8 cellular contexts compared by ENCODE assay signal in genomic region chr11:48172818-48173609, GRCh38. TPM values are rescaled to one million over a fixed set of nuclear protein-coding genes. Genes with fewer than 3 reads are reported as not detected.
DNase-seq lines count a peak whose midpoint lies in the region; ATAC-seq and TF ChIP-seq lines count a peak whose summit lies in the region.

No MANE protein-coding gene starts in this region.

- DNase-seq in DMS 273 (lab: John Stamatoyannopoulos, UW; ENCODE audit: unreplicated experiment) (peak; percentile 73), DMS 273 treated with DMSO at 0.1 percent for 48 hours (lab: John Stamatoyannopoulos, UW) (no peak), NCI-H2029 (lab: John Stamatoyannopoulos, UW) (peak; percentile 39), activated B cell treated with CpG ODN at 0.5 μM for 24 hours (peak; percentile 37), kidney tubule cell (ENCODE audit: low spot score) (peak; percentile 58)
- DNase-seq in central memory CD4-positive, alpha-beta T cell: peak; percentile 27
- peak; percentile 68 for DNase-seq in stimulated activated CD4-positive, alpha-beta T cell treated with anti-CD3 and anti-CD28 coated beads, Interleukin-4, amount 100 ng/mL, for 24 hours

- peaks cover 11% of the 10 kb centered on the region for H3K36me3 Mint-ChIP-seq in activated B cell treated with CpG ODN at 0.5 μM for 24 hours (ENCODE audit: low read depth)

- no peaks in the 10 kb centered on the region for H3K27me3 Mint-ChIP-seq in activated B cell treated with CpG ODN at 0.5 μM for 24 hours

- peaks cover 29% of the 10 kb centered on the region for H3K4me1 Mint-ChIP-seq in activated B cell treated with CpG ODN at 0.5 μM for 24 hours

- H3K4me3 Mint-ChIP-seq in activated B cell treated with CpG ODN at 0.5 μM for 24 hours: no peak overlapping the region

- CTCF ChIA-PET in activated B cell treated with CpG ODN at 0.5 μM for 24 hours (lab: Charles Lee): interaction anchor here (0.6 kb wide), 1 partner anchor 727 kb away, joined by 4 read pairs; no protein-coding TSS in a partner anchor

- POLR2A ChIA-PET in activated B cell treated with CpG ODN at 0.5 μM for 24 hours (lab: Charles Lee): no interaction called here

- H3K9me3 Mint-ChIP-seq in activated B cell treated with CpG ODN at 0.5 μM for 24 hours: no peaks in the 10 kb centered on the region

- ATAC-seq in HG02571 (IDR thresholded peaks at IDR 0.05; ENCODE audit: unreplicated experiment): peak; percentile 86
- peak; percentile 71 for ATAC-seq in activated B cell treated with CpG ODN at 0.5 μM for 24 hours (ENCODE audit: low read depth)

- no peak overlapping the region for H3K27ac Mint-ChIP-seq in activated B cell treated with CpG ODN at 0.5 μM for 24 hours

- intact Hi-C loops in activated B cell treated with CpG ODN at 0.5 μM for 24 hours (cut with micrococcal nuclease): loop anchor here (5.0 kb wide), 1 partner anchor 1354 kb away; no protein-coding TSS in a partner anchor

- peak; percentile 69 for TF ChIP-seq CTCF in activated B cell treated with CpG ODN at 0.5 μM for 24 hours (IDR thresholded peaks at IDR 0.05)

RNA-seq across cellular contexts. Expression of gene OR4B1, which starts 43.6 kb away (rescaled TPM):
- total RNA-seq in activated B cell treated with CpG ODN at 0.5 μM for 24 hours: not detected in 2 replicates
